1 cellular context compared by ENCODE assay signal in the genomic region with DNA sequence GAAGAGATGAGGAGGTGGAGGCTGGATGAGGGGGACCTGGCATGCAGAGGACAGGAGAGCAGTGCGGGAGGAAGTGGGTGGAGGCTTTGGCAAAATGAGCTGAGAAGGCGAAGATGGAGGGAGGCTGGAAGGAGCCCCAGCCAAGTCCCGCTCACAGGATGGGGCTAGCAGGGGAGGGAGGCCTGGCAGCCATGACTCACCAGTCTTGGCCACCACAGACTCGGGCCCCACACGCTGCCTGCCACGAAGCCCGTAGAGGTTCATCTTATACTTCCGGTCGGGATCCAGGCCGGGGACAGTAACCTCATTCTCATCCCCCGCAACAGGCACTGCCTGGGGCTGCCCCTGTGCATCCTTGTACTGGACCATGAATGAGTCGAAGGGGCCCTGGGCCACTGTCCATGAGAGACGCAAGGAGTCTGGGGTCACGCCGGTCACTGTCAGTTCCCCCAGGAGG.
A peak's percentile ranks its signal among the peaks of the same experiment; 100 is the strongest.
TF ChIP-seq lines count a peak whose summit lies in the region.

No MANE protein-coding gene starts in this region.

TF ChIP-seq in A549, 52 proteins besides CTCF, POLR2A, EP300 and RAD21 (continued from another document):
- TF ChIP-seq CHD4 (IDR thresholded peaks at IDR 0.05; ENCODE audit: borderline replicate concordance): no peak
- no peak for TF ChIP-seq MAFK (IDR thresholded peaks at IDR 0.05; ENCODE audit: partially characterized antibody)
- TF ChIP-seq FOSL2 (IDR thresholded peaks at IDR 0.05): no peak
- 0 out of 2 replicates have a peak, but pooled peaks have one; percentile 9 for TF ChIP-seq FOSL2 (CRISPR knock-in tag; IDR thresholded peaks at IDR 0.05)
TF ChIP-seq in A549: peak in this region for 1.
